In genomic region chr9:71765693-71766092, GRCh38 we compare ENCODE assay signal across 9 cellular contexts. TPM values are rescaled to one million over a fixed set of nuclear protein-coding genes. Genes with fewer than 3 reads are reported as not detected.
DNase-seq lines count a peak whose midpoint lies in the region; ATAC-seq, FAIRE-seq and TF ChIP-seq lines count a peak whose summit lies in the region.
"Had no signal": no experiment of that assay in that cellular context is flagged by ENCODE, and none has a peak within 500 bp of the region (broad histone marks: within the 10 kb centered on the region; RNA-seq: fewer than 3 reads in every experiment).

No MANE protein-coding gene starts in this region.

- DNase-seq in stimulated activated CD4-positive, alpha-beta T cell treated with anti-CD3 and anti-CD28 coated beads, Interleukin-15, amount 100 ng/mL, for 24 hours, result peak; percentile 27
- DNase-seq in stimulated activated CD4-positive, alpha-beta T cell treated with anti-CD3 and anti-CD28 coated beads, Interleukin-4, amount 100 ng/mL, for 1 hour, result no peak
- DNase-seq in astrocyte (ENCODE audit: low read depth) (peak; percentile 71), lung (ENCODE audit: low spot score) (no peak), A172 (ENCODE audit: low spot score) (no peak)
- DNase-seq in activated CD8-positive, alpha-beta memory T cell treated with anti-CD3 and anti-CD28 coated beads for 24 hours, result no peak
- DNase-seq: stimulated activated CD4-positive, alpha-beta T cell treated with anti-CD3 and anti-CD28 coated beads, Interleukin-2, amount 100 ng/mL, for 48 hours had no signal

- H3K27ac Mint-ChIP-seq in astrocyte (ENCODE audit: unreplicated experiment), result peak overlapping the region; percentile 63

- peaks cover 53% of the 10 kb centered on the region for H3K4me1 Mint-ChIP-seq in astrocyte (ENCODE audit: low read depth, unreplicated experiment)

- H3K9ac ChIP-seq in astrocyte (ENCODE audit: low read length), result no peak overlapping the region

- no peak overlapping the region for H3K4me3 ChIP-seq in astrocyte (ENCODE audit: insufficient read depth, low read depth, low read length)
- peak overlapping the region; percentile 38 for H3K4me3 ChIP-seq in lung

- H3K9me3 Mint-ChIP-seq in astrocyte (ENCODE audit: unreplicated experiment), result no peaks in the 10 kb centered on the region

- H3K9me3 ChIP-seq in astrocyte (ENCODE audit: insufficient read depth, low read depth, low read length), result no peaks in the 10 kb centered on the region
- H3K9me3 ChIP-seq in lung (ENCODE audit: control insufficient read depth in 2 of 2, insufficient read depth in 1 of 2, low read length in 1 of 2), result no peaks in the 10 kb centered on the region

- H3K36me3 Mint-ChIP-seq in astrocyte (ENCODE audit: low read depth, unreplicated experiment), result no peaks in the 10 kb centered on the region

- H3K27me3 Mint-ChIP-seq in astrocyte (ENCODE audit: low read depth, unreplicated experiment), result no peaks in the 10 kb centered on the region

- 40 to 62% methylated on average over 2 of the region's 2 CpGs for WGBS in lung, 2 donors

- no peak for TF ChIP-seq CTCF in astrocyte (IDR thresholded peaks at IDR 0.05; ENCODE audit: insufficient read depth, low read depth, low read length)
- no peak for TF ChIP-seq CTCF in lung (IDR thresholded peaks at IDR 0.05; ENCODE audit: control extremely low read depth, extremely low read depth)

- H4K20me1 ChIP-seq in astrocyte (ENCODE audit: insufficient read depth, low read length), result peaks cover 44% of the 10 kb centered on the region

- H3K4me1 ChIP-seq in astrocyte (ENCODE audit: insufficient read depth, low read length) (peaks cover 64% of the 10 kb centered on the region), lung (ENCODE audit: control insufficient read depth in 2 of 2, insufficient read depth in 2 of 2, low read length in 2 of 2) (peaks cover 5 to 10% of the 10 kb centered on the region in 2 donors)

- no peak overlapping the region for H2AFZ ChIP-seq in astrocyte (ENCODE audit: low read depth, low read length)

- ATAC-seq in lung (ENCODE audit: insufficient read depth, low FRiP score), result no peak
- no peak for ATAC-seq in HG02973 (IDR thresholded peaks at IDR 0.05; ENCODE audit: unreplicated experiment)
- ATAC-seq in GM21786 (IDR thresholded peaks at IDR 0.05; ENCODE audit: unreplicated experiment), result no peak

- no peak overlapping the region for H3K27ac ChIP-seq in astrocyte (ENCODE audit: low read depth, low read length)
- no peak overlapping the region for H3K27ac ChIP-seq in lung (ENCODE audit: low read depth in 1 of 2, low read length in 1 of 2)

- H3K36me3 ChIP-seq in astrocyte (ENCODE audit: insufficient read depth, low read length) (no peaks in the 10 kb centered on the region), lung (ENCODE audit: control insufficient read depth in 2 of 2, insufficient read depth in 2 of 2, low read length in 2 of 2) (no peaks in the 10 kb centered on the region)

- H3K27me3 ChIP-seq in astrocyte (ENCODE audit: insufficient read depth, low read length) (no peaks in the 10 kb centered on the region), lung (ENCODE audit: control insufficient read depth, insufficient read depth) (no peaks in the 10 kb centered on the region)

- H3K4me3 Mint-ChIP-seq in astrocyte (ENCODE audit: unreplicated experiment), result peak overlapping the region; percentile 92

- H3K4me2 ChIP-seq in astrocyte (ENCODE audit: low read length), result peak overlapping the region; percentile 93

- FAIRE-seq in astrocyte (lab: Jason Lieb, UNC), result no peak

- H3K79me2 ChIP-seq in astrocyte (ENCODE audit: insufficient read depth, low read length), result peaks cover 68% of the 10 kb centered on the region

RNA-seq across cellular contexts. Expression of gene CEMIP2, which starts 2.6 kb away (rescaled TPM):
- total RNA-seq in astrocyte (137 and 139 TPM in 2 replicates), lung (100 to 1,000 TPM in 1 of 2 donors, 10 to 100 TPM in 1; 90.3 to 150 TPM)
- 10 to 100 TPM; 37.3 to 89.5 TPM for polyA plus RNA-seq in lung
- 11.6 and 12.2 TPM in 2 replicates for total RNA-seq in A172 (2014; rRNA removed; shearing (Covaris generic))

Comparison
In these comparisons a context has a peak if more than half of its experiments do, and no peak if none do; other contexts are left out.
1. DNase-seq: peak in stimulated activated CD4-positive, alpha-beta T cell treated with anti-CD3 and anti-CD28 coated beads, Interleukin-15, amount 100 ng/mL, for 24 hours (single experiment) and astrocyte (single experiment); none in stimulated activated CD4-positive, alpha-beta T cell treated with anti-CD3 and anti-CD28 coated beads, Interleukin-4, amount 100 ng/mL, for 1 hour (single experiment), lung (single experiment), A172 (single experiment) and activated CD8-positive, alpha-beta memory T cell treated with anti-CD3 and anti-CD28 coated beads for 24 hours (single experiment).